Comparison of ENCODE assay signal across 8 cellular contexts in genomic region chr22:30444632-30445437, GRCh38. TPM values are rescaled to one million over a fixed set of nuclear protein-coding genes. Genes with fewer than 3 reads are reported as not detected.
DNase-seq lines count a peak whose midpoint lies in the region; ATAC-seq and TF ChIP-seq lines count a peak whose summit lies in the region.

No MANE protein-coding gene starts in this region.

- H3K36me3 ChIP-seq in SJCRH30, result no peaks in the 10 kb centered on the region
- no peaks in the 10 kb centered on the region for H3K36me3 ChIP-seq in iPS-18a (ENCODE audit: control insufficient read depth, low read depth, low read length)

- CTCF ChIA-PET in GM10248 (lab: Yijun Ruan, JAX), result interaction anchor here (0.7 to 5.7 kb wide), 23 partner anchors 13 to 310 kb away, joined by 3 to 111 read pairs (median 5); partner anchors contain the start of gene MTFP1

- H3K9ac ChIP-seq in iPS-18a (ENCODE audit: low read length), result no peak overlapping the region

- H3K27ac ChIP-seq in SJCRH30, result no peak overlapping the region
- no peak overlapping the region for H3K27ac ChIP-seq in iPS-18a (ENCODE audit: low read length)

- peak; percentile 71 for TF ChIP-seq CTCF in GM10248 (IDR thresholded peaks at IDR 0.05; ENCODE audit: control extremely low read depth, extremely low read depth, low read depth, missing control alignments)

- H3K4me3 ChIP-seq in SJCRH30 (0 out of 2 replicates have a peak overlapping the region, but pooled peaks have one; percentile 8), iPS-18a (ENCODE audit: low read length) (peak overlapping the region; percentile 26)

- H3K27me3 ChIP-seq in SJCRH30 (no peaks in the 10 kb centered on the region), iPS-18a (ENCODE audit: control insufficient read depth, insufficient read depth, low read length) (no peaks in the 10 kb centered on the region)

- no peaks in the 10 kb centered on the region; the same call in 1 of the 2 replicates for H3K4me1 ChIP-seq in SJCRH30
- H3K4me1 ChIP-seq in iPS-18a (ENCODE audit: control insufficient read depth, low read depth, low read length), result peaks cover 5% of the 10 kb centered on the region

- no peaks in the 10 kb centered on the region for H3K9me3 ChIP-seq in SJCRH30 (replicated peaks)
- H3K9me3 ChIP-seq in iPS-18a (ENCODE audit: control insufficient read depth, low read depth, low read length), result no peaks in the 10 kb centered on the region

- ATAC-seq in HG03432 (IDR thresholded peaks at IDR 0.05; ENCODE audit: unreplicated experiment) (no peak), GM21529 (IDR thresholded peaks at IDR 0.05; ENCODE audit: unreplicated experiment) (no peak)

- DNase-seq in GM10248 (ENCODE audit: extremely low spot score) (peak; percentile 86), KG1 (lab: John Stamatoyannopoulos, UW) (peak; percentile 6), SJCRH30 (peak; percentile 60 to 77), anterior cingulate cortex (lab: John Stamatoyannopoulos, UW) (peak in 41 of 58 donors; percentile 6 to 65 (median 26))
- DNase-seq in stimulated activated CD4-positive, alpha-beta T cell treated with anti-CD3 and anti-CD28 coated beads, Interleukin-15, amount 100 ng/mL, for 24 hours, result peak; percentile 72

- POLR2A ChIA-PET in GM10248 (lab: Yijun Ruan, JAX), result interaction anchor here (1.6 kb wide), 1 partner anchor 12 kb away, joined by 3 read pairs; no protein-coding TSS in a partner anchor

RNA-seq across cellular contexts. Expression of gene MTFP1, which starts 19.3 kb away (rescaled TPM):
- total RNA-seq in SJCRH30 (2014; rRNA removed; shearing (Covaris generic)), result 19.6 and 25.5 TPM in 2 replicates

RNA-seq across cellular contexts. Expression of gene SEC14L3, which starts 27.0 kb away (rescaled TPM):
- total RNA-seq in SJCRH30 (2014; rRNA removed; shearing (Covaris generic)), result not detected in 2 replicates

RNA-seq across cellular contexts. Expression of gene SEC14L2, which starts 48.0 kb away (rescaled TPM):
- total RNA-seq in SJCRH30 (2014; rRNA removed; shearing (Covaris generic)), result 1.4 and 3.4 TPM in 2 replicates

RNA-seq across cellular contexts. Expression of gene RNF215, which starts 57.6 kb away (rescaled TPM):
- 4.1 and 7.3 TPM in 2 replicates for total RNA-seq in SJCRH30 (2014; rRNA removed; shearing (Covaris generic))

Comparison
In these comparisons a context has a peak if more than half of its experiments do, and no peak if none do; other contexts are left out.
1. DNase-seq: peak in every context shown above with its lines; median percentile 86 in GM10248; 72 in stimulated activated CD4-positive, alpha-beta T cell treated with anti-CD3 and anti-CD28 coated beads, Interleukin-15, amount 100 ng/mL, for 24 hours; 68 in SJCRH30; 26 in anterior cingulate cortex; 6 in KG1.